In genomic region chr9:37997636-37998374, GRCh38 we compare ENCODE assay signal across 15 cellular contexts.
A peak's percentile ranks its signal among the peaks of the same experiment; 100 is the strongest.
DNase-seq lines count a peak whose midpoint lies in the region; ATAC-seq, FAIRE-seq and TF ChIP-seq lines count a peak whose summit lies in the region.
"Had no signal": no experiment of that assay in that cellular context is flagged by ENCODE, and none has a peak within 500 bp of the region (broad histone marks: within the 10 kb centered on the region; RNA-seq: fewer than 3 reads in every experiment).

No MANE protein-coding gene starts in this region.

- H3K4me1 Mint-ChIP-seq in HFFc6 (ENCODE audit: low read depth), result peaks cover 78% of the 10 kb centered on the region
- peaks cover 25% of the 10 kb centered on the region for H3K4me1 Mint-ChIP-seq in activated naive CD8-positive, alpha-beta T cell treated with anti-CD3 and anti-CD28 coated beads, Interleukin-2, amount 50 U/mL, for 24 hours

- no peak for FAIRE-seq in GM12891 (lab: Jason Lieb, UNC)
- FAIRE-seq: G401.6 had no signal

- intact Hi-C loops in right cardiac atrium (cut with DNase I), result loop anchor here in 3 of 4 donors (5.0 to 10.0 kb wide), 4 partner anchors 63 to 157 kb away; partner anchors contain the start of gene SHB (in 1 of the 3)
- intact Hi-C loops in sigmoid colon (cut with DNase I), result loop anchor here (2.0 to 5.0 kb wide), 3 partner anchors 21 to 71 kb away; partner anchors contain the start of gene SHB

- H3K27me3 ChIP-seq in right cardiac atrium (ENCODE audit: control insufficient read depth, insufficient read depth) (no peaks in the 10 kb centered on the region), sigmoid colon (no peaks in the 10 kb centered on the region)

- peak overlapping the region; percentile 95; the same call in 1 of the 2 replicates for H3K27ac Mint-ChIP-seq in HFFc6
- no peak overlapping the region for H3K27ac Mint-ChIP-seq in activated naive CD8-positive, alpha-beta T cell treated with anti-CD3 and anti-CD28 coated beads, Interleukin-2, amount 50 U/mL, for 24 hours
- H3K27ac Mint-ChIP-seq: CD4-positive, alpha-beta memory T cell; T-helper 2 cell treated with Interferon-gamma antibody and Interleukin-4, amounts not matched to agents 5 μg/mL and 100 μg/mL, for 36 hours had no signal

- TF ChIP-seq POLR2A in sigmoid colon (IDR thresholded peaks at IDR 0.05), result no peak
- no peak for TF ChIP-seq POLR2A in GM12891 (IDR thresholded peaks at IDR 0.05; ENCODE audit: low read depth, low read length)

- H3K4me3 ChIP-seq in astrocyte of the spinal cord (ENCODE audit: low read depth, low read length) (no peak overlapping the region), right cardiac atrium (ENCODE audit: low read length) (no peak overlapping the region), sigmoid colon (no peak overlapping the region)

- 55% methylated on average over 15 of the region's 15 CpGs for WGBS in right cardiac atrium
- WGBS in sigmoid colon, 2 donors, result 69 to 81% methylated on average over 15 of the region's 15 CpGs

- peaks cover 14% of the 10 kb centered on the region for H3K36me3 Mint-ChIP-seq in HFFc6 (ENCODE audit: low read depth)
- H3K36me3 Mint-ChIP-seq in activated naive CD8-positive, alpha-beta T cell treated with anti-CD3 and anti-CD28 coated beads, Interleukin-2, amount 50 U/mL, for 24 hours (ENCODE audit: low read depth), result no peaks in the 10 kb centered on the region
- H3K36me3 Mint-ChIP-seq: CD4-positive, alpha-beta memory T cell had no signal

- H3K9me3 Mint-ChIP-seq in HFFc6, result no peaks in the 10 kb centered on the region
- no peaks in the 10 kb centered on the region for H3K9me3 Mint-ChIP-seq in activated naive CD8-positive, alpha-beta T cell treated with anti-CD3 and anti-CD28 coated beads, Interleukin-2, amount 50 U/mL, for 24 hours
- H3K9me3 Mint-ChIP-seq: CD4-positive, alpha-beta memory T cell; T-helper 2 cell treated with Interferon-gamma antibody and Interleukin-4, amounts not matched to agents 5 μg/mL and 100 μg/mL, for 36 hours had no signal

- no peak for TF ChIP-seq EP300 in sigmoid colon (IDR thresholded peaks at IDR 0.05)

- peaks cover 3% of the 10 kb centered on the region for H3K27me3 Mint-ChIP-seq in HFFc6 (ENCODE audit: insufficient read depth)
- peaks cover 6% of the 10 kb centered on the region for H3K27me3 Mint-ChIP-seq in activated naive CD8-positive, alpha-beta T cell treated with anti-CD3 and anti-CD28 coated beads, Interleukin-2, amount 50 U/mL, for 24 hours

- peak; percentile 38 for DNase-seq in HFFc6
- peak; percentile 46 for DNase-seq in astrocyte of the spinal cord (ENCODE audit: low read depth, low spot score)
- DNase-seq in right cardiac atrium, result no peak
- peak; percentile 86 for DNase-seq in sigmoid colon
- no peak for DNase-seq in GM12891 (ENCODE audit: insufficient read length, low spot score)
- DNase-seq in T-helper 9 cell, result no peak
- no peak for DNase-seq in activated naive CD8-positive, alpha-beta T cell treated with anti-CD3 and anti-CD28 coated beads, Interleukin-2, amount 50 U/mL, for 24 hours
- DNase-seq: CD4-positive, alpha-beta memory T cell; NCI-H2081 treated with DMSO at 0.1 percent for 48 hours; PC-3; stimulated activated naive CD8-positive, alpha-beta T cell treated with anti-CD3 and anti-CD28 coated beads, Interleukin-15, Interleukin-2, amounts not matched to agents 100 U/mL and 50 U/mL, for 24 hours had no signal

- H3K36me3 ChIP-seq in sigmoid colon, result no peaks in the 10 kb centered on the region

- TF ChIP-seq CTCF in HFFc6 (IDR thresholded peaks at IDR 0.05), result no peak
- TF ChIP-seq CTCF in astrocyte of the spinal cord (IDR thresholded peaks at IDR 0.05; ENCODE audit: low read depth, low read length), result no peak
- no peak for TF ChIP-seq CTCF in sigmoid colon (IDR thresholded peaks at IDR 0.05)

- in situ Hi-C loops in astrocyte of the spinal cord (cut with HindIII; ENCODE audit: low sequenced_read_pairs), result no loop called here

- no peak overlapping the region; the same call in 1 of the 2 replicates for H3K4me3 Mint-ChIP-seq in HFFc6
- no peak overlapping the region for H3K4me3 Mint-ChIP-seq in activated naive CD8-positive, alpha-beta T cell treated with anti-CD3 and anti-CD28 coated beads, Interleukin-2, amount 50 U/mL, for 24 hours
- H3K4me3 Mint-ChIP-seq: CD4-positive, alpha-beta memory T cell; T-helper 2 cell treated with Interferon-gamma antibody and Interleukin-4, amounts not matched to agents 5 μg/mL and 100 μg/mL, for 36 hours had no signal

- ATAC-seq in right cardiac atrium (no peak), GM21390 (IDR thresholded peaks at IDR 0.05; ENCODE audit: unreplicated experiment) (no peak)
- no peak for ATAC-seq in activated naive CD8-positive, alpha-beta T cell treated with anti-CD3 and anti-CD28 coated beads, Interleukin-2, amount 50 U/mL, for 24 hours
- ATAC-seq: PC-3; stimulated activated naive CD8-positive, alpha-beta T cell treated with anti-CD3 and anti-CD28 coated beads, Interleukin-15, Interleukin-2, amounts not matched to agents 100 U/mL and 50 U/mL, for 24 hours had no signal

- peaks cover 23% of the 10 kb centered on the region for H3K4me1 ChIP-seq in right cardiac atrium (ENCODE audit: control insufficient read depth, insufficient read depth, low read length)
- H3K4me1 ChIP-seq in sigmoid colon, result peaks cover 0 to 65% (median 46%) of the 10 kb centered on the region in 4 donors

- H3K27ac ChIP-seq in right cardiac atrium (ENCODE audit: low read length), result peak overlapping the region; percentile 63
- H3K27ac ChIP-seq in sigmoid colon, result peak overlapping the region; percentile 0 to 87 (median 78)
- H3K27ac ChIP-seq: KMS-11 had no signal

- no peaks in the 10 kb centered on the region for H3K9me3 ChIP-seq in right cardiac atrium (ENCODE audit: control insufficient read depth, low read length)
- H3K9me3 ChIP-seq in sigmoid colon, result no peaks in the 10 kb centered on the region

TF ChIP-seq in GM12891, 5 proteins besides CTCF, POLR2A, EP300 and RAD21:
- TF ChIP-seq TAF1 (IDR thresholded peaks at IDR 0.05; ENCODE audit: low read depth, low read length), result no peak
- no peak for TF ChIP-seq POLR2AphosphoS5 (IDR thresholded peaks at IDR 0.05; ENCODE audit: low read depth, low read length)
- TF ChIP-seq SPI1 (IDR thresholded peaks at IDR 0.05; ENCODE audit: low read depth, low read length), result no peak
- TF ChIP-seq PAX5 (IDR thresholded peaks at IDR 0.05; ENCODE audit: insufficient read depth, low read length, severe bottlenecking), result no peak
- TF ChIP-seq POU2F2 (IDR thresholded peaks at IDR 0.05; ENCODE audit: low read depth, low read length), result no peak

Comparison
In these comparisons a context has a peak if more than half of its experiments do, and no peak if none do; other contexts are left out.
1. DNase-seq: peak in HFFc6 (single experiment), astrocyte of the spinal cord (single experiment) and sigmoid colon (single experiment); none in right cardiac atrium (0 of 3), GM12891 (single experiment), T-helper 9 cell (single experiment) and activated naive CD8-positive, alpha-beta T cell treated with anti-CD3 and anti-CD28 coated beads, Interleukin-2, amount 50 U/mL, for 24 hours (single experiment).